Comparison of ENCODE assay signal across 32 cellular contexts in the genomic region with DNA sequence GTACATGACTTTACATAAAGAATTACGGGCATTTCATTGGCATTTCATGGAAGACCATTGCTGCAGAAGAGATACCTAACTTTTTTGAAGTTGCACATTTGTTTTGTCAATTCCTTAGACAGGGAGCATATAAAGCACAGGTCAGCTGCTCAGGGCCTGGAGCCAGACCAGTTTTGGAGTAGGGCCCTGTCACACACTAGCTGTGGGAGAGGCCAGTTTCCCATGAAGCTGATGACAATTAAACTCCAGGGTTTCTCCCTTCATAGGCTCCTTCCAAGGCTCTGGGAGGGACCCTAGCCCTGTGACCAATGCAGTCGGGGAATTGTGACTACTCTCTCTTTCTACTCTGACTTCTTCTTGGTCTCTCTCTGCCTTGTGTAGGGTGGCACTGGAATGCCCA.
"Had no signal": no experiment of that assay in that cellular context is flagged by ENCODE, and none has a peak within 500 bp of the region (broad histone marks: within the 10 kb centered on the region; RNA-seq: fewer than 3 reads in every experiment).

No MANE protein-coding gene starts in this region.

- H3K4me1 ChIP-seq: Peyer's patch had no signal

- H3K9me3 ChIP-seq: MG63, Peyer's patch, SJCRH30 had no signal

- H3K27me3 ChIP-seq: brain microvascular endothelial cell, MG63, Peyer's patch, SJCRH30 had no signal

- H3K4me3 ChIP-seq: MG63, Peyer's patch, SJCRH30, SK-N-MC had no signal

- DNase-seq: activated CD4-positive, alpha-beta T cell treated with anti-CD3 and anti-CD28 coated beads, Interleukin-2, amount 10 ng/mL, durations not matched to agents 24 days and 14 days; activated CD4-positive, alpha-beta T cell treated with anti-CD3 and anti-CD28 coated beads, Interleukin-2, amount 50 U/mL, for 4 hours; activated CD8-positive, alpha-beta T cell treated with anti-CD3 and anti-CD28 coated beads for 36 hours; activated effector memory CD4-positive, alpha-beta T cell treated with anti-CD3 and anti-CD28 coated beads, Interleukin-2, amount 50 U/mL, for 16 hours; activated naive CD4-positive, alpha-beta T cell; activated naive CD4-positive, alpha-beta T cell treated with anti-CD3 and anti-CD28 coated beads, Interleukin-2, amount 50 U/mL, for 16 hours; activated naive CD8-positive, alpha-beta T cell treated with anti-CD3 and anti-CD28 coated beads for 36 hours; activated T-cell treated with anti-CD3 and anti-CD28 coated beads, Interleukin-2, amount 50 U/mL, for 1 hour; activated T-cell treated with anti-CD3 and anti-CD28 coated beads, Interleukin-2, amount 50 U/mL, for 72 hours; amniotic stem cell; aorta; brain microvascular endothelial cell; Karpas-422; MG63; NCI-H1048; NCI-H1105 treated with DMSO at 0.1 percent for 48 hours; NCI-H1436; NCI-H1694; NCI-H1930; NCI-H2081 treated with DMSO at 0.1 percent for 48 hours; NCI-H345; NCI-H510A; NCI-H526; NCI-H748 treated with DMSO at 0.1 percent for 48 hours; NK-92 treated with Interleukin-12 subunit alpha and Interleukin-12 subunit beta, amount 100 ng/mL, for 24 hours; PC-3; Peyer's patch; RPMI8226; SJCRH30; T1000 had no signal

- ATAC-seq: activated CD8-positive, alpha-beta T cell treated with anti-CD3 and anti-CD28 coated beads for 36 hours; activated T-cell treated with anti-CD3 and anti-CD28 coated beads, Interleukin-2, amount 50 U/mL, for 72 hours; activated T-helper 17 cell treated with anti-CD3 and anti-CD28 coated beads, Interleukin-2, amount 50 U/mL, for 72 hours; PC-3 had no signal

- H3K27ac ChIP-seq: brain microvascular endothelial cell, Peyer's patch, SJCRH30, SK-N-MC had no signal

- H3K36me3 ChIP-seq: brain microvascular endothelial cell, MG63, Peyer's patch, SJCRH30 had no signal
